In genomic region chr12:3604750-3605638, GRCh38 we compare ENCODE assay signal across 9 cellular contexts.
DNase-seq lines count a peak whose midpoint lies in the region; ATAC-seq and TF ChIP-seq lines count a peak whose summit lies in the region.
"Had no signal": no experiment of that assay in that cellular context is flagged by ENCODE, and none has a peak within 500 bp of the region (broad histone marks: within the 10 kb centered on the region; RNA-seq: fewer than 3 reads in every experiment).

No MANE protein-coding gene starts in this region.

- no peaks in the 10 kb centered on the region for H3K36me3 Mint-ChIP-seq in neural crest cell (ENCODE audit: low read depth)
- peaks cover 15 to 24% (median 18%) of the 10 kb centered on the region in 3 donors for H3K36me3 Mint-ChIP-seq in CD8-positive, alpha-beta memory T cell

- H3K27ac Mint-ChIP-seq in neural crest cell (ENCODE audit: unreplicated experiment): peak overlapping the region; percentile 70
- peak overlapping the region in 2 of 8 donors; percentile 56 to 89 for H3K27ac Mint-ChIP-seq in CD8-positive, alpha-beta memory T cell

- no peaks in the 10 kb centered on the region for H3K27me3 Mint-ChIP-seq in neural crest cell (ENCODE audit: low read depth)
- H3K27me3 Mint-ChIP-seq in CD8-positive, alpha-beta memory T cell: peaks cover 0 to 7% of the 10 kb centered on the region in 2 donors

- H3K9me3 ChIP-seq in CD8-positive, alpha-beta memory T cell (ENCODE audit: low read length): no peaks in the 10 kb centered on the region

- POLR2A ChIA-PET in CD8-positive, alpha-beta memory T cell (lab: Charles Lee): no interaction called here

- no peak overlapping the region for H3K4me3 Mint-ChIP-seq in neural crest cell
- no peak overlapping the region for H3K4me3 Mint-ChIP-seq in CD8-positive, alpha-beta memory T cell

- H3K4me1 Mint-ChIP-seq in neural crest cell: peaks cover 46% of the 10 kb centered on the region
- H3K4me1 Mint-ChIP-seq in CD8-positive, alpha-beta memory T cell: peaks cover 9 to 18% (median 9%) of the 10 kb centered on the region in 3 donors

- intact Hi-C loops in dorsolateral prefrontal cortex (cut with DNase I): no loop called here

- no peak for ATAC-seq in GM18498 (IDR thresholded peaks at IDR 0.05; ENCODE audit: unreplicated experiment)
- ATAC-seq: GM12878 had no signal

- H3K27ac ChIP-seq in dorsolateral prefrontal cortex: peak overlapping the region in 46 of 59 donors; percentile 8 to 85 (median 64)
- no peak overlapping the region for H3K27ac ChIP-seq in CD8-positive, alpha-beta memory T cell (ENCODE audit: low read depth, low read length)

- H3K9me3 Mint-ChIP-seq in neural crest cell: peaks cover 2% of the 10 kb centered on the region
- H3K9me3 Mint-ChIP-seq in CD8-positive, alpha-beta memory T cell: peaks cover 6 to 9% (median 8%) of the 10 kb centered on the region in 5 donors

- H3K27me3 ChIP-seq in dorsolateral prefrontal cortex: peaks cover 0 to 5% (median 0%) of the 10 kb centered on the region in 45 donors
- H3K27me3 ChIP-seq in CD8-positive, alpha-beta memory T cell (ENCODE audit: insufficient read depth, low read length, poor library complexity, severe bottlenecking): no peaks in the 10 kb centered on the region

- no peaks in the 10 kb centered on the region for H3K4me1 ChIP-seq in CD8-positive, alpha-beta memory T cell (ENCODE audit: insufficient read depth, low read length)

- DNase-seq in EL (peak; percentile 10), NCI-H2171 (lab: John Stamatoyannopoulos, UW) (peak; percentile 91), dorsolateral prefrontal cortex (peak; percentile 46 to 86 (median 78)), neural crest cell (ENCODE audit: low read depth, low spot score) (no peak)
- no peak for DNase-seq in stimulated activated CD4-positive, alpha-beta T cell treated with anti-CD3 and anti-CD28 coated beads, Interleukin-2, amount 100 ng/mL, for 24 hours
- DNase-seq in activated CD4-positive, alpha-beta T cell treated with anti-CD3 and anti-CD28 coated beads for 48 hours: no peak
- DNase-seq in CD8-positive, alpha-beta memory T cell: no peak

- no peaks in the 10 kb centered on the region for H3K36me3 ChIP-seq in CD8-positive, alpha-beta memory T cell (ENCODE audit: insufficient read depth, low read length)

- H3K4me3 ChIP-seq in dorsolateral prefrontal cortex: peak overlapping the region in 13 of 59 donors; percentile 10 to 36 (median 20)
- no peak overlapping the region for H3K4me3 ChIP-seq in CD8-positive, alpha-beta memory T cell (ENCODE audit: low read length)
- H3K4me3 ChIP-seq: GM12878 had no signal

- TF ChIP-seq CTCF in dorsolateral prefrontal cortex (IDR thresholded peaks at IDR 0.05 in 54 of 56, conservative IDR thresholded peaks at IDR 0.05 in 2 of 56; ENCODE audit: low read depth in 1 of 56, partially characterized antibody in 56 of 56) (no peak), neural crest cell (conservative IDR thresholded peaks at IDR 0.05) (no peak)

- CTCF ChIA-PET in CD8-positive, alpha-beta memory T cell (lab: Charles Lee): no interaction called here

Comparison
In these comparisons a context has a peak if more than half of its experiments do, and no peak if none do; other contexts are left out.
1. DNase-seq: peak in EL (single experiment), NCI-H2171 (single experiment) and dorsolateral prefrontal cortex (10 of 10); none in neural crest cell (single experiment), stimulated activated CD4-positive, alpha-beta T cell treated with anti-CD3 and anti-CD28 coated beads, Interleukin-2, amount 100 ng/mL, for 24 hours (0 of 2), activated CD4-positive, alpha-beta T cell treated with anti-CD3 and anti-CD28 coated beads for 48 hours (single experiment) and CD8-positive, alpha-beta memory T cell (0 of 5).